ENCODE assay signal across 24 cellular contexts in genomic region chr6:21104288-21104687, GRCh38.
"Had no signal": no experiment of that assay in that cellular context is flagged by ENCODE, and none has a peak within 500 bp of the region (broad histone marks: within the 10 kb centered on the region; RNA-seq: fewer than 3 reads in every experiment).

No MANE protein-coding gene starts in this region.

- H3K27me3 ChIP-seq: ascending aorta, brain microvascular endothelial cell, gastroesophageal sphincter, ovary, sigmoid colon, tibial nerve had no signal

- DNase-seq: activated CD4-positive, alpha-beta T cell treated with anti-CD3 and anti-CD28 coated beads for 4 hours; activated CD4-positive, alpha-beta T cell treated with anti-CD3 and anti-CD28 coated beads, Interleukin-2, amount 50 U/mL, for 4 hours; activated CD8-positive, alpha-beta memory T cell treated with anti-CD3 and anti-CD28 coated beads for 24 hours; activated gamma-delta T cell; activated naive CD4-positive, alpha-beta T cell treated with anti-CD3 and anti-CD28 coated beads, Interleukin-2, amount 10 ng/mL, durations not matched to agents 7 days and 5 days; activated naive CD8-positive, alpha-beta T cell treated with anti-CD3 and anti-CD28 coated beads, Interleukin-2, amount 10 ng/mL, durations not matched to agents 7 days and 5 days; brain microvascular endothelial cell; central memory CD4-positive, alpha-beta T cell; hippocampal formation; left cardiac atrium; midbrain; naive thymus-derived CD4-positive, alpha-beta T cell; ovary; retina; sigmoid colon; small intestine; stimulated activated CD4-positive, alpha-beta T cell treated with anti-CD3 and anti-CD28 coated beads, Interleukin-4, amount 100 ng/mL, for 4 hours; stimulated activated CD8-positive, alpha-beta memory T cell treated with anti-CD3 and anti-CD28 coated beads, Interleukin-4, amount 100 ng/mL, for 48 hours; stimulated activated naive CD8-positive, alpha-beta T cell treated with anti-CD3 and anti-CD28 coated beads, Interleukin-15, amount 100 ng/mL, for 72 hours; T-helper 1 cell had no signal

- H3K9me3 ChIP-seq: ascending aorta, gastroesophageal sphincter, ovary, prostate gland, sigmoid colon, tibial nerve had no signal

- H3K36me3 ChIP-seq: ascending aorta, brain microvascular endothelial cell, gastroesophageal sphincter, ovary, prostate gland, sigmoid colon, tibial nerve had no signal

- H3K4me1 ChIP-seq: ascending aorta, prostate gland had no signal

- H3K27ac ChIP-seq: ascending aorta, brain microvascular endothelial cell, gastroesophageal sphincter, prostate gland, sigmoid colon, tibial nerve had no signal

- H3K4me3 ChIP-seq: ascending aorta, gastroesophageal sphincter, ovary, prostate gland, sigmoid colon, tibial nerve had no signal
